In genomic region chr1:9687120-9687875, GRCh38 we compare ENCODE assay signal across 1 cellular context.
TF ChIP-seq lines count a peak whose summit lies in the region.

No MANE protein-coding gene starts in this region.

TF ChIP-seq in SK-N-SH, 30 proteins besides CTCF, POLR2A, EP300 and RAD21 (continued from another document):
- TF ChIP-seq GATA2 (CRISPR knock-in tag; IDR thresholded peaks at IDR 0.05): no peak
- TF ChIP-seq RCOR1 (IDR thresholded peaks at IDR 0.05; ENCODE audit: low read length): no peak
- TF ChIP-seq NRF1 (IDR thresholded peaks at IDR 0.05; ENCODE audit: low read depth, low read length): no peak
